In genomic region chr10:78868048-78868447, GRCh38 we compare ENCODE assay signal across 24 cellular contexts.
"Had no signal": no experiment of that assay in that cellular context is flagged by ENCODE, and none has a peak within 500 bp of the region (broad histone marks: within the 10 kb centered on the region; RNA-seq: fewer than 3 reads in every experiment).

No MANE protein-coding gene starts in this region.

- H3K4me1 ChIP-seq: lower lobe of right lung, prostate gland, upper lobe of left lung had no signal

- H3K27me3 ChIP-seq: sigmoid colon, stomach, tibial artery, upper lobe of left lung had no signal

- H3K27ac Mint-ChIP-seq: dendritic cell treated with granulocyte-macrophage colony-stimulating factor and Interleukin-4, amounts not matched to agents 40 ng/mL and 50 ng/mL, for 4 days; immature natural killer cell; memory B cell; naive B cell; natural killer cell treated with Interleukin-12 subunit alpha and Interleukin-12 subunit beta and Interleukin-15 and Interleukin-18, amount 100 ng/mL, for 72 hours; stimulated activated effector memory CD8-positive, alpha-beta T cell treated with anti-CD3 and anti-CD28 coated beads, Interleukin-12 subunit alpha, Interleukin-12 subunit beta, amount 100 ng/mL, for 72 hours had no signal

- H3K36me3 Mint-ChIP-seq: memory B cell; naive B cell; natural killer cell treated with Interleukin-12 subunit alpha and Interleukin-12 subunit beta and Interleukin-15 and Interleukin-18, amount 100 ng/mL, for 72 hours; stimulated activated effector memory CD8-positive, alpha-beta T cell treated with anti-CD3 and anti-CD28 coated beads, Interleukin-12 subunit alpha, Interleukin-12 subunit beta, amount 100 ng/mL, for 72 hours had no signal

- H3K4me1 Mint-ChIP-seq: memory B cell; naive B cell; stimulated activated effector memory CD8-positive, alpha-beta T cell treated with anti-CD3 and anti-CD28 coated beads, Interleukin-12 subunit alpha, Interleukin-12 subunit beta, amount 100 ng/mL, for 72 hours had no signal

- H3K27ac ChIP-seq: esophagus squamous epithelium, heart right ventricle, lower lobe of right lung, prostate gland, sigmoid colon, stomach, tibial artery, upper lobe of left lung had no signal

- DNase-seq: effector memory CD4-positive, alpha-beta T cell; esophagus squamous epithelium; foreskin melanocyte; glutamatergic neuron; heart right ventricle; hypothalamus; immature natural killer cell; left ventricle myocardium superior; lower lobe of right lung; naive B cell; right cardiac atrium; stimulated activated CD4-positive, alpha-beta T cell treated with anti-CD3 and anti-CD28 coated beads, Interleukin-2, amount 100 ng/mL, for 24 hours; stimulated activated CD4-positive, alpha-beta T cell treated with anti-CD3 and anti-CD28 coated beads, Interleukin-4, amount 100 ng/mL, for 24 hours; stimulated activated naive CD4-positive, alpha-beta T cell treated with Interleukin-2 at 50 U/mL for 16 hours; stomach; tibial artery; upper lobe of left lung had no signal

- H3K4me3 ChIP-seq: esophagus squamous epithelium, heart right ventricle, lower lobe of right lung, prostate gland, sigmoid colon, stomach, tibial artery, upper lobe of left lung had no signal

- H3K9me3 Mint-ChIP-seq: dendritic cell treated with granulocyte-macrophage colony-stimulating factor and Interleukin-4, amounts not matched to agents 40 ng/mL and 50 ng/mL, for 4 days; immature natural killer cell; memory B cell; natural killer cell treated with Interleukin-12 subunit alpha and Interleukin-12 subunit beta and Interleukin-15 and Interleukin-18, amount 100 ng/mL, for 72 hours; neural crest cell; stimulated activated effector memory CD8-positive, alpha-beta T cell treated with anti-CD3 and anti-CD28 coated beads, Interleukin-12 subunit alpha, Interleukin-12 subunit beta, amount 100 ng/mL, for 72 hours had no signal

- H3K4me3 Mint-ChIP-seq: dendritic cell treated with granulocyte-macrophage colony-stimulating factor and Interleukin-4, amounts not matched to agents 40 ng/mL and 50 ng/mL, for 4 days; immature natural killer cell; memory B cell; naive B cell; natural killer cell treated with Interleukin-12 subunit alpha and Interleukin-12 subunit beta and Interleukin-15 and Interleukin-18, amount 100 ng/mL, for 72 hours; neural crest cell; stimulated activated effector memory CD8-positive, alpha-beta T cell treated with anti-CD3 and anti-CD28 coated beads, Interleukin-12 subunit alpha, Interleukin-12 subunit beta, amount 100 ng/mL, for 72 hours had no signal

- ATAC-seq: heart right ventricle; left ventricle myocardium superior; lower lobe of right lung; natural killer cell treated with Interleukin-12 subunit alpha and Interleukin-12 subunit beta and Interleukin-15 and Interleukin-18, amount 100 ng/mL, for 72 hours; right cardiac atrium; stimulated activated effector memory CD8-positive, alpha-beta T cell treated with anti-CD3 and anti-CD28 coated beads, Interleukin-12 subunit alpha, Interleukin-12 subunit beta, amount 100 ng/mL, for 72 hours had no signal

- H3K36me3 ChIP-seq: esophagus squamous epithelium, heart right ventricle, lower lobe of right lung, prostate gland, sigmoid colon, stomach, tibial artery, upper lobe of left lung had no signal

- H3K9me3 ChIP-seq: esophagus squamous epithelium, heart right ventricle, lower lobe of right lung, prostate gland, sigmoid colon, stomach, tibial artery, upper lobe of left lung had no signal
